Comparison of ENCODE assay signal across 12 cellular contexts in the genomic region with DNA sequence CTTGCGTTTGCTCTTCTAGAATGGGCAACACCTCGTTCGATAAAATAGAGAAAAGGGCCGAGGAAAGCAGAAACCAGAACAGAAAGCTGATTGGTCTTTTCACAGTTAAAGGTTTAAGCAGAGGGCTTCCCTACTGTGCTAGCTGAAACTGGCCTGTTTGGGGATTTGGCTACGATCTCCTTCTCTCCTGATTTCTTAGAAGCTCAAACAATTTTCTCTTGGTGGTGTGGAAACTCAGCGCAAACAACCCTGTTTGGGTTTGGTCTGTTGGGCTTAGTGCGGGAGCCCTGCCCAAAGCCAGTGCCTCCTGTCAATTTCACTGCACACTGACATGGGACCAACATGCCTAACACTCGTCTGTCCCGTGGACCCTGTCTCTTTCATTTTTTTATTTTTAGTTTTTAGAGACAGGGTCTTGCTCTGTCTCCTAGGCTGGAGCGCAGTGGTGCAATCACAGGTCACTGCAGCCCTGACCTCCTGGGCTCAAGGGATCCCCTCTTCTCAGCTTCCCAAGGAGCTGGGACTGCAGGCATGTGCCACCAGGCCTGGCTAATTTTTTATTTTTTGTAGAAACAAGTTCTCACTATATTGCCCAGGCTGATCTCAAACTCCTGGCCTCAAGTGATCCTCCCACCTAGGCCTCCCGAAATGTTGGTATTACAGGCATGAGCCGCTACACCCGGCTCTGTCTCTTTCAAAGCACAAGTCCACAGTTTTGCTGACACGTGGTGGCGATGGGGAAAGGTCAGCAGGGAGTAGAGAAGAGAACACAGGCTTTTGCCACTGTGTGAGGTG. TPM values are rescaled to one million over a fixed set of nuclear protein-coding genes. Genes with fewer than 3 reads are reported as not detected.
DNase-seq lines count a peak whose midpoint lies in the region; ATAC-seq, FAIRE-seq and TF ChIP-seq lines count a peak whose summit lies in the region.
"Had no signal": no experiment of that assay in that cellular context is flagged by ENCODE, and none has a peak within 500 bp of the region (broad histone marks: within the 10 kb centered on the region; RNA-seq: fewer than 3 reads in every experiment).

No MANE protein-coding gene starts in this region.

- peak overlapping the region; percentile 54 for H3K4me3 Mint-ChIP-seq in Caco-2 (ENCODE audit: unreplicated experiment)
- H3K4me3 Mint-ChIP-seq: activated T-cell treated with anti-CD3 and anti-CD28 coated beads, Interleukin-2, amount 50 U/mL, for 24 hours; IgD-negative memory B cell had no signal

- H3K36me3 ChIP-seq in Caco-2 (ENCODE audit: control insufficient read depth, insufficient read depth, low read length) (no peaks in the 10 kb centered on the region), K562 (ENCODE audit: control insufficient read depth, insufficient read depth, low read length) (no peaks in the 10 kb centered on the region), HepG2 (replicated peaks in 1 of 2; ENCODE audit: control insufficient read depth in 1 of 2, insufficient read depth in 2 of 2, low read length in 2 of 2) (no peaks in the 10 kb centered on the region), skeletal muscle satellite cell (ENCODE audit: insufficient read depth, low read length) (no peaks in the 10 kb centered on the region)
- H3K36me3 ChIP-seq: brain microvascular endothelial cell had no signal

- H4K20me1 ChIP-seq in K562 (replicated peaks; ENCODE audit: control insufficient read depth, insufficient read depth, low read length) (no peaks in the 10 kb centered on the region), HepG2 (ENCODE audit: insufficient read depth, low read length) (no peaks in the 10 kb centered on the region)

- POLR2A ChIA-PET in Caco-2 (lab: Charles Lee): interaction anchor here (1.1 kb wide), 1 partner anchor 25 kb away, joined by 5 read pairs; no protein-coding TSS in a partner anchor
- POLR2A ChIA-PET in K562 (lab: Yijun Ruan, JAX): interaction anchor here (0.6 kb wide), 1 partner anchor 37 kb away, joined by 3 read pairs; no protein-coding TSS in a partner anchor
- POLR2A ChIA-PET in HepG2 (lab: Yijun Ruan, JAX): interaction anchor here (0.8 to 4.7 kb wide), 5 partner anchors 14 to 106 kb away, joined by 3 to 49 read pairs (median 3); a partner anchor contains a TSS

- FAIRE-seq in K562 (lab: Jason Lieb, UNC) (peak; percentile 32), HepG2 (lab: Jason Lieb, UNC) (no peak), RCC 7860 (lab: Jason Lieb, UNC) (no peak)

- no peaks in the 10 kb centered on the region for H3K9me3 Mint-ChIP-seq in Caco-2 (ENCODE audit: unreplicated experiment)
- H3K9me3 Mint-ChIP-seq: activated T-cell treated with anti-CD3 and anti-CD28 coated beads, Interleukin-2, amount 50 U/mL, for 24 hours; IgD-negative memory B cell had no signal

- H2AFZ ChIP-seq in K562 (ENCODE audit: low read depth, low read length) (peak overlapping the region; percentile 89), HepG2 (ENCODE audit: low read length) (no peak overlapping the region)

- H3K4me3 ChIP-seq in Caco-2 (ENCODE audit: low read depth, low read length) (no peak overlapping the region), K562 (no peak overlapping the region), HepG2 (replicated peaks in 1 of 3; ENCODE audit: insufficient read depth in 1 of 3, low read depth in 2 of 3, low read length in 3 of 3) (peak overlapping the region; percentile 42 to 53 (median 47)), skeletal muscle satellite cell (ENCODE audit: low read length) (no peak overlapping the region)

- H3K9ac ChIP-seq in K562 (ENCODE audit: insufficient read depth in 1 of 2, low read depth in 2 of 2, low read length in 2 of 2) (peak overlapping the region; percentile 47 to 80; a peak in 2 of 4 replicates), HepG2 (ENCODE audit: insufficient read depth, low read depth, low read length) (peak overlapping the region; percentile 52), skeletal muscle satellite cell (ENCODE audit: low read depth, low read length) (peak overlapping the region; percentile 0)

- H3K9me3 ChIP-seq in Caco-2 (no peaks in the 10 kb centered on the region), K562 (replicated peaks; ENCODE audit: control insufficient read depth, insufficient read depth, low read depth, low read length) (no peaks in the 10 kb centered on the region), HepG2 (ENCODE audit: low read length) (no peaks in the 10 kb centered on the region), skeletal muscle satellite cell (replicated peaks; ENCODE audit: low read length) (no peaks in the 10 kb centered on the region)

- H3K4me1 ChIP-seq in Caco-2: peaks cover 19% of the 10 kb centered on the region
- peaks cover 20 to 21% of the 10 kb centered on the region in 2 experiments; a peak in 4 of 5 replicates for H3K4me1 ChIP-seq in K562 (replicated peaks in 1 of 2; ENCODE audit: control insufficient read depth in 2 of 2, insufficient read depth in 2 of 2, low read length in 2 of 2)
- H3K4me1 ChIP-seq in HepG2 (ENCODE audit: insufficient read depth, low read length): peaks cover 89% of the 10 kb centered on the region
- H3K4me1 ChIP-seq in skeletal muscle satellite cell (ENCODE audit: control insufficient read depth, insufficient read depth, low read length): peaks cover 24% of the 10 kb centered on the region

- peaks cover 22% of the 10 kb centered on the region for H3K4me1 Mint-ChIP-seq in Caco-2 (ENCODE audit: low read depth, unreplicated experiment)

- ATAC-seq in K562 (no peak), HepG2 (peak; percentile 44), HG02884 (IDR thresholded peaks at IDR 0.05; ENCODE audit: unreplicated experiment) (no peak)

- no peaks in the 10 kb centered on the region for H3K36me3 Mint-ChIP-seq in Caco-2 (ENCODE audit: insufficient read depth, unreplicated experiment)

- H3K27ac ChIP-seq in K562 (ENCODE audit: extremely low read depth, low read depth, low read length) (peak overlapping the region; percentile 57; the same call in 2 of the 3 replicates), HepG2 (ENCODE audit: extremely low read length, insufficient read depth, low read length) (peak overlapping the region; percentile 81)
- H3K27ac ChIP-seq: brain microvascular endothelial cell had no signal

- H3K9me1 ChIP-seq in K562 (ENCODE audit: control insufficient read depth, insufficient read depth, low read length): peaks cover 3% of the 10 kb centered on the region

- DNase-seq in Caco-2: no peak
- no peak for DNase-seq in K562 (ENCODE audit: extremely low read depth in 1 of 4, low spot score in 3 of 4)
- peak; percentile 47 for DNase-seq in HepG2 (ENCODE audit: low spot score)
- DNase-seq in NCI-H345 treated with DMSO at 0.1 percent for 48 hours (lab: John Stamatoyannopoulos, UW; ENCODE audit: unreplicated experiment): no peak
- DNase-seq in SW480 (ENCODE audit: low spot score): no peak
- no peak for DNase-seq in RCC 7860 (ENCODE audit: low spot score)
- DNase-seq: activated CD4-positive, CD25-positive, alpha-beta regulatory T cell; activated T-cell treated with anti-CD3 and anti-CD28 coated beads, Interleukin-2, amount 50 U/mL, for 24 hours had no signal

- H3K27me3 Mint-ChIP-seq in Caco-2 (ENCODE audit: insufficient read depth, unreplicated experiment): no peaks in the 10 kb centered on the region
- H3K27me3 Mint-ChIP-seq: activated T-cell treated with anti-CD3 and anti-CD28 coated beads, Interleukin-2, amount 50 U/mL, for 24 hours; IgD-negative memory B cell had no signal

- peak overlapping the region; percentile 90 for H3K27ac Mint-ChIP-seq in Caco-2 (ENCODE audit: unreplicated experiment)
- H3K27ac Mint-ChIP-seq: activated T-cell treated with anti-CD3 and anti-CD28 coated beads, Interleukin-2, amount 50 U/mL, for 24 hours; IgD-negative memory B cell had no signal

- TF ChIP-seq RAD21 in K562 (CRISPR knock-in tag; conservative IDR thresholded peaks at IDR 0.05 in 1 of 2, IDR thresholded peaks at IDR 0.05 in 1 of 2): no peak
- TF ChIP-seq RAD21 in HepG2 (CRISPR knock-in tag; IDR thresholded peaks at IDR 0.05): no peak

- in situ Hi-C loops in K562 (cut with MboI): no loop called here
- in situ Hi-C loops in HepG2 (cut with HindIII; ENCODE audit: extremely low pct_ligation_motif_present, low pct_unique_long_range_greater_than_20kb): no loop called here

- BruUV-seq in Caco-2 (replicated peaks; lab: Mats Ljungman, UMichigan): no TSS peak
- BruUV-seq in K562 (replicated peaks; lab: Mats Ljungman, UMichigan): no TSS peak
- BruUV-seq in HepG2 (replicated peaks; lab: Mats Ljungman, UMichigan): no TSS peak

- WGBS in K562 (ENCODE audit: insufficient coverage, low coverage, missing lambda C conversion rate): 69% methylated on average over 11 of the region's 15 CpGs
- 2% methylated on average over 15 of the region's 15 CpGs for WGBS in HepG2 (ENCODE audit: low lambda C conversion rate)

- intact Hi-C loops in Caco-2 (cut with micrococcal nuclease; ENCODE audit: unreplicated experiment): no loop called here
- intact Hi-C loops in K562 (cut with micrococcal nuclease): no loop called here
- intact Hi-C loops in HepG2 (cut with micrococcal nuclease; ENCODE audit: unreplicated experiment): no loop called here

- TF ChIP-seq CTCF in Caco-2 (IDR thresholded peaks at IDR 0.05; ENCODE audit: insufficient read depth in 1 of 2, low read depth in 1 of 2, low read length in 1 of 2, severe bottlenecking in 1 of 2, unreplicated experiment in 1 of 2) (no peak), K562 (IDR thresholded peaks at IDR 0.05 in 2 of 3, conservative IDR thresholded peaks at IDR 0.05 in 1 of 3; ENCODE audit: insufficient read depth in 2 of 3, low read depth in 1 of 3, low read length in 3 of 3) (no peak), HepG2 (CRISPR knock-in tag; IDR thresholded peaks at IDR 0.05) (no peak)

- H3K4me2 ChIP-seq in K562 (ENCODE audit: insufficient read depth, low read length) (peak overlapping the region; percentile 51), HepG2 (ENCODE audit: low read depth, low read length) (peak overlapping the region; percentile 79), skeletal muscle satellite cell (ENCODE audit: low read length) (peak overlapping the region; percentile 48)

- CTCF ChIA-PET in Caco-2 (lab: Charles Lee) (interaction anchor here (0.7 to 1.9 kb wide), 2 partner anchors 25 to 121 kb away, joined by 3 to 21 read pairs; no protein-coding TSS in a partner anchor), K562 (lab: Yijun Ruan, JAX; ENCODE audit: low intra/inter-chr PET ratio) (interaction anchor here (0.6 kb wide), 1 partner anchor 150 kb away, joined by 4 read pairs; no protein-coding TSS in a partner anchor), HepG2 (lab: Yijun Ruan, JAX; ENCODE audit: low intra/inter-chr PET ratio, low total read pairs) (no interaction called here)

- H3K79me2 ChIP-seq in K562 (ENCODE audit: control insufficient read depth, insufficient read depth, low read length): no peaks in the 10 kb centered on the region
- no peaks in the 10 kb centered on the region for H3K79me2 ChIP-seq in HepG2 (ENCODE audit: insufficient read depth, low read length)

- TF ChIP-seq EP300 in K562 (IDR thresholded peaks at IDR 0.05; ENCODE audit: low read length) (no peak), HepG2 (IDR thresholded peaks at IDR 0.05; ENCODE audit: low read depth in 2 of 2, low read length in 2 of 2) (no peak), HepG2 (CRISPR knock-in tag; IDR thresholded peaks at IDR 0.05; ENCODE audit: borderline replicate concordance) (no peak)

- TF ChIP-seq POLR2A in K562 (conservative IDR thresholded peaks at IDR 0.05): no peak
- no peak for TF ChIP-seq POLR2A in HepG2 (IDR thresholded peaks at IDR 0.05; ENCODE audit: insufficient read depth in 1 of 2, low read depth in 2 of 2, low read length in 2 of 2)

- H3K27me3 ChIP-seq in Caco-2 (replicated peaks; ENCODE audit: control insufficient read depth, insufficient read depth, low read length) (no peaks in the 10 kb centered on the region), K562 (ENCODE audit: control insufficient read depth in 2 of 2, insufficient read depth in 2 of 2, low read length in 2 of 2) (no peaks in the 10 kb centered on the region), HepG2 (ENCODE audit: control insufficient read depth in 1 of 2, insufficient read depth in 2 of 2, low read length in 2 of 2) (0 out of 5 replicates have a peak, but pooled peaks cover 0 to 2% of the 10 kb centered on the region in 2 experiments), skeletal muscle satellite cell (ENCODE audit: control insufficient read depth, insufficient read depth, low read length) (peaks cover 18% of the 10 kb centered on the region)
- H3K27me3 ChIP-seq: brain microvascular endothelial cell had no signal

RNA-seq across cellular contexts. Expression of a gene that starts 16.5 kb away (rescaled TPM):
- total RNA-seq in Caco-2 (2022): 16.5 and 18.4 TPM in 2 replicates
- total RNA-seq in K562 (2011; cell fraction: chromatin; rRNA removed; ENCODE audit: low replicate concordance): 61.4 and 70.7 TPM in 2 replicates
- 53.2 and 63.7 TPM in 2 replicates for total RNA-seq in K562 (2011; cell fraction: nucleolus; rRNA removed)
- total RNA-seq in K562 (2011; cell fraction: nucleoplasm; rRNA removed): 62.1 and 64.4 TPM in 2 replicates
- 76.1 and 83.0 TPM in 2 replicates for total RNA-seq in K562 (2014; rRNA removed)
- 39.7 and 40.7 TPM in 2 replicates for total RNA-seq in K562 (2014; rRNA removed; fragmentation: Illumina TruSeq; extraction: Trizol)
- 25.0 and 25.9 TPM in 2 replicates for total RNA-seq in K562 (2015; rRNA removed; fragmentation: Illumina TruSeq; extraction: Trizol)
- total RNA-seq in K562 (2021): 41.7 and 42.2 TPM in 2 replicates
- polyA plus RNA-seq in K562 (2011; rRNA removed): 119 and 124 TPM in 2 replicates
- 114 and 117 TPM in 2 replicates for polyA plus RNA-seq in K562 (2011; cell fraction: cytosol; rRNA removed)
- 136 and 157 TPM in 2 replicates for polyA plus RNA-seq in K562 (2011; cell fraction: nucleus; rRNA removed)
- polyA plus RNA-seq in K562 (2012): 28.7 and 29.5 TPM in 2 replicates
- 46.9 and 54.9 TPM in 2 replicates for polyA plus RNA-seq in K562 (2014; fragmentation: Illumina TruSeq; extraction: Trizol)
- 10 to 100 TPM in 1 of 2 experiments, 1 to 10 TPM in 1; 9.2 to 10.7 TPM for polyA plus RNA-seq in K562 (2014; fragmentation: Nextera tagmentation; extraction: Ambion mirVana)
- polyA plus RNA-seq in K562 (2014; rRNA removed): 68.9 and 75.9 TPM in 2 replicates
- 42.4 and 53.7 TPM in 2 replicates for polyA minus RNA-seq in K562 (2011; rRNA and poly(A)+ RNA removed)
- polyA minus RNA-seq in K562 (2011; cell fraction: cytosol; rRNA and poly(A)+ RNA removed): 32.0 and 69.4 TPM in 2 replicates
- polyA minus RNA-seq in K562 (2011; cell fraction: nucleus; rRNA and poly(A)+ RNA removed): 33.0 and 56.2 TPM in 2 replicates
- total RNA-seq in HepG2 (2016; rRNA removed; fragmentation: Illumina TruSeq; extraction: Trizol): 73.7 and 86.7 TPM in 2 replicates
- total RNA-seq in HepG2 (2016; cell fraction: cytosol; rRNA removed; fragmentation: Illumina TruSeq; extraction: Trizol; ENCODE audit: low read depth): 57.4 and 60.2 TPM in 2 replicates
- total RNA-seq in HepG2 (2016; cell fraction: insoluble cytoplasmic fraction; rRNA removed; fragmentation: Illumina TruSeq; extraction: Trizol): 71.8 and 94.2 TPM in 2 replicates
- 64.9 and 67.4 TPM in 2 replicates for total RNA-seq in HepG2 (2016; cell fraction: membrane; rRNA removed; fragmentation: Illumina TruSeq; extraction: Trizol)
- 26.3 and 33.7 TPM in 2 replicates for total RNA-seq in HepG2 (2016; cell fraction: nucleus; rRNA removed; fragmentation: Illumina TruSeq; extraction: Trizol)
- polyA plus RNA-seq in HepG2 (2011; rRNA removed): 170 and 223 TPM in 2 replicates
- polyA plus RNA-seq in HepG2 (2011; cell fraction: cytosol; rRNA removed): 338 and 339 TPM in 2 replicates
- polyA plus RNA-seq in HepG2 (2011; cell fraction: nucleus; rRNA removed): 163 and 165 TPM in 2 replicates
- polyA plus RNA-seq in HepG2 (2012): 188 and 302 TPM in 2 replicates
- polyA plus RNA-seq in HepG2 (2016; cell fraction: cytosol; fragmentation: Illumina TruSeq; extraction: Trizol; ENCODE audit: low read depth): 70.8 and 79.0 TPM in 2 replicates
- polyA plus RNA-seq in HepG2 (2016; cell fraction: insoluble cytoplasmic fraction; fragmentation: Illumina TruSeq; extraction: Trizol; ENCODE audit: low read depth): 107 and 108 TPM in 2 replicates
- 59.2 and 59.3 TPM in 2 replicates for polyA plus RNA-seq in HepG2 (2016; cell fraction: membrane; fragmentation: Illumina TruSeq; extraction: Trizol; ENCODE audit: low read depth)
- polyA plus RNA-seq in HepG2 (2016; cell fraction: nucleus; fragmentation: Illumina TruSeq; extraction: Trizol; ENCODE audit: insufficient read depth, low read depth): 56.7 and 59.3 TPM in 2 replicates
- 13.5 and 140 TPM in 2 replicates for polyA minus RNA-seq in HepG2 (2011; rRNA and poly(A)+ RNA removed; ENCODE audit: low replicate concordance)
- polyA minus RNA-seq in HepG2 (2011; cell fraction: cytosol; rRNA and poly(A)+ RNA removed): 117 and 136 TPM in 2 replicates
- polyA minus RNA-seq in HepG2 (2011; cell fraction: nucleus; rRNA and poly(A)+ RNA removed): 54.7 and 62.3 TPM in 2 replicates
- total RNA-seq in skeletal muscle satellite cell (2012; rRNA removed): 239 and 396 TPM in 2 replicates

Comparison
In these comparisons a context has a peak if more than half of its experiments do, and no peak if none do; other contexts are left out.
1. H3K4me3 ChIP-seq: peak in HepG2 (3 of 3); none in Caco-2 (single experiment), K562 (single experiment) and skeletal muscle satellite cell (single experiment).
2. H3K9ac ChIP-seq: peak in every context shown above with its lines; median percentile 64 in K562; 52 in HepG2; 0 in skeletal muscle satellite cell.
3. Peak in every context shown above with its lines, with median percentiles within 50 percentile points of each other: H3K4me2 ChIP-seq.